In genomic region chr17:77666881-77667395, GRCh38 we compare ENCODE assay signal across 9 cellular contexts.
DNase-seq lines count a peak whose midpoint lies in the region; TF ChIP-seq lines count a peak whose summit lies in the region.
"Had no signal": no experiment of that assay in that cellular context is flagged by ENCODE, and none has a peak within 500 bp of the region (broad histone marks: within the 10 kb centered on the region; RNA-seq: fewer than 3 reads in every experiment).

No MANE protein-coding gene starts in this region.

- H3K4me3 ChIP-seq in GM06990 (replicated peaks; ENCODE audit: low read depth, low read length), result no peak overlapping the region

- H3K4me3 Mint-ChIP-seq in activated T-helper 1 cell treated with anti-CD3 and anti-CD28 coated beads, Interleukin-12 subunit alpha, Interleukin-12 subunit beta, Interleukin-2, Interleukin-4 antibody, amounts not matched to agents 30 ng/mL and 10 ng/mL and 1 ng/mL, durations not matched to agents 14 hours and 24 hours and 36 hours, result peak overlapping the region; percentile 88

- H3K36me3 ChIP-seq in GM06990 (ENCODE audit: control insufficient read depth, insufficient read depth, low read length), result no peaks in the 10 kb centered on the region

- TF ChIP-seq CTCF in GM06990 (IDR thresholded peaks at IDR 0.05; ENCODE audit: insufficient read depth, low read length, poor library complexity, severe bottlenecking), result no peak

- DNase-seq in GM06990 (ENCODE audit: extremely low read depth, insufficient read length) (peak; percentile 40), RPMI8226 (peak; percentile 78), NCI-H526 (lab: John Stamatoyannopoulos, UW) (no peak), HCEC 1CT (no peak), NCI-H510A (lab: John Stamatoyannopoulos, UW) (no peak), LoVo (ENCODE audit: low spot score) (no peak)
- DNase-seq in activated T-helper 1 cell treated with anti-CD3 and anti-CD28 coated beads, Interleukin-12 subunit alpha, Interleukin-12 subunit beta, Interleukin-2, Interleukin-4 antibody, amounts not matched to agents 30 ng/mL and 10 ng/mL and 1 ng/mL, durations not matched to agents 14 hours and 24 hours and 36 hours (ENCODE audit: low spot score), result peak; percentile 77
- DNase-seq in stimulated activated CD4-positive, alpha-beta T cell treated with anti-CD3 and anti-CD28 coated beads, Interleukin-1b, Interleukin-23, amount 100 ng/mL, for 48 hours, result peak; percentile 67
- DNase-seq: NCI-H446 had no signal

- H3K4me1 Mint-ChIP-seq in activated T-helper 1 cell treated with anti-CD3 and anti-CD28 coated beads, Interleukin-12 subunit alpha, Interleukin-12 subunit beta, Interleukin-2, Interleukin-4 antibody, amounts not matched to agents 30 ng/mL and 10 ng/mL and 1 ng/mL, durations not matched to agents 14 hours and 24 hours and 36 hours (ENCODE audit: low read depth), result peaks cover 35% of the 10 kb centered on the region

- peak overlapping the region; percentile 97 for H3K27ac Mint-ChIP-seq in activated T-helper 1 cell treated with anti-CD3 and anti-CD28 coated beads, Interleukin-12 subunit alpha, Interleukin-12 subunit beta, Interleukin-2, Interleukin-4 antibody, amounts not matched to agents 30 ng/mL and 10 ng/mL and 1 ng/mL, durations not matched to agents 14 hours and 24 hours and 36 hours

- no peaks in the 10 kb centered on the region for H3K27me3 Mint-ChIP-seq in activated T-helper 1 cell treated with anti-CD3 and anti-CD28 coated beads, Interleukin-12 subunit alpha, Interleukin-12 subunit beta, Interleukin-2, Interleukin-4 antibody, amounts not matched to agents 30 ng/mL and 10 ng/mL and 1 ng/mL, durations not matched to agents 14 hours and 24 hours and 36 hours (ENCODE audit: insufficient read depth)

- intact Hi-C loops in activated T-helper 1 cell treated with anti-CD3 and anti-CD28 coated beads, Interleukin-12 subunit alpha, Interleukin-12 subunit beta, Interleukin-2, Interleukin-4 antibody, amounts not matched to agents 30 ng/mL and 10 ng/mL and 1 ng/mL, durations not matched to agents 14 hours and 24 hours and 36 hours (cut with micrococcal nuclease), result loop anchor here (1.0 to 10.0 kb wide), 7 partner anchors 22 to 1692 kb away; partner anchors contain the start of genes ACOX1, TEN1 and TNRC6C

- peaks cover 20% of the 10 kb centered on the region for H3K9me3 Mint-ChIP-seq in activated T-helper 1 cell treated with anti-CD3 and anti-CD28 coated beads, Interleukin-12 subunit alpha, Interleukin-12 subunit beta, Interleukin-2, Interleukin-4 antibody, amounts not matched to agents 30 ng/mL and 10 ng/mL and 1 ng/mL, durations not matched to agents 14 hours and 24 hours and 36 hours

- H3K27me3 ChIP-seq in GM06990 (replicated peaks; ENCODE audit: control insufficient read depth, insufficient read depth, low read length), result no peaks in the 10 kb centered on the region

- peaks cover 30% of the 10 kb centered on the region for H3K36me3 Mint-ChIP-seq in activated T-helper 1 cell treated with anti-CD3 and anti-CD28 coated beads, Interleukin-12 subunit alpha, Interleukin-12 subunit beta, Interleukin-2, Interleukin-4 antibody, amounts not matched to agents 30 ng/mL and 10 ng/mL and 1 ng/mL, durations not matched to agents 14 hours and 24 hours and 36 hours (ENCODE audit: low read depth)

Comparison
In these comparisons a context has a peak if more than half of its experiments do, and no peak if none do; other contexts are left out.
1. DNase-seq: peak in GM06990 (single experiment), RPMI8226 (single experiment), activated T-helper 1 cell treated with anti-CD3 and anti-CD28 coated beads, Interleukin-12 subunit alpha, Interleukin-12 subunit beta, Interleukin-2, Interleukin-4 antibody, amounts not matched to agents 30 ng/mL and 10 ng/mL and 1 ng/mL, durations not matched to agents 14 hours and 24 hours and 36 hours (single experiment) and stimulated activated CD4-positive, alpha-beta T cell treated with anti-CD3 and anti-CD28 coated beads, Interleukin-1b, Interleukin-23, amount 100 ng/mL, for 48 hours (single experiment); none in NCI-H526 (0 of 2), HCEC 1CT (single experiment), NCI-H510A (single experiment) and LoVo (single experiment).